21 cellular contexts compared by ENCODE assay signal in the genomic region with DNA sequence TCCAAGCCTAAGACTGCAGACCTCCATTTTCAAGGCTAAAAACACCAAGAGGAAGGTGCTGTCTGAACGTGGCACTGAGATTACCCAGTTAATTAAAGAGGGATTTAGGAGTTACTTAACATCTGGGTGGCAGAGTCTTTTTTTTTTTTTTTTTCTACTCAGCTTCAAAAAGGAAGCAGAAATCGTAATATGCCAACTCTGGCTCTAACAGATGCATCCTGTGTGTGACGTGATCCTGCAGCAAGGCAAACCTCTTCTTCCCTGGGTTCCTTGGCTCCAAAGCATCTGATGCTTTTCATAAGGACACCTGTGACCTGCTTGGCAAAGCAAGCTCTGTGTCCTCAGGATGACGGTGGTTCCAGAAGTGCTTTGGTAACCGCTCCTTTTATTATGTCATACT.
"Had no signal": no experiment of that assay in that cellular context is flagged by ENCODE, and none has a peak within 500 bp of the region (broad histone marks: within the 10 kb centered on the region; RNA-seq: fewer than 3 reads in every experiment).

No MANE protein-coding gene starts in this region.

- DNase-seq: dorsolateral prefrontal cortex; effector CD8-positive, alpha-beta T cell; foreskin melanocyte; head of caudate nucleus; hippocampal formation; kidney glomerular epithelial cell; mesendoderm; naive B cell; nephron progenitor cell; psoas muscle; sigmoid colon; stimulated activated CD4-positive, alpha-beta T cell treated with anti-CD3 and anti-CD28 coated beads, Interleukin-2, amount 100 ng/mL, for 24 hours; stimulated activated CD4-positive, alpha-beta T cell treated with anti-CD3 and anti-CD28 coated beads, Interleukin-4, amount 100 ng/mL, for 4 hours; stimulated activated naive B cell treated with anti-CD40 and anti-IgM and Interleukin-4, amounts not matched to agents 10 μg/mL and 1 μg/mL and 100 μg/mL, for 72 hours; stimulated activated naive CD8-positive, alpha-beta T cell treated with anti-CD3 and anti-CD28 coated beads, Interleukin-15, amount 100 ng/mL, for 72 hours; testis; upper lobe of right lung had no signal

- H3K4me1 ChIP-seq: psoas muscle, sigmoid colon, testis, upper lobe of right lung had no signal

- ATAC-seq: psoas muscle; stimulated activated naive B cell treated with anti-CD40 and anti-IgM and Interleukin-4, amounts not matched to agents 10 μg/mL and 1 μg/mL and 100 μg/mL, for 72 hours; stimulated activated naive CD8-positive, alpha-beta T cell treated with anti-CD3 and anti-CD28 coated beads, Interleukin-15, amount 100 ng/mL, for 72 hours; upper lobe of right lung had no signal

- H3K36me3 ChIP-seq: neutrophil, sigmoid colon, tibial nerve, upper lobe of right lung, vagina had no signal

- H3K27ac ChIP-seq: dorsolateral prefrontal cortex, neutrophil, psoas muscle, sigmoid colon, skin epidermis, testis, tibial nerve, upper lobe of right lung, vagina had no signal

- H3K4me3 Mint-ChIP-seq: nephron progenitor cell; stimulated activated naive B cell treated with anti-CD40 and anti-IgM and Interleukin-4, amounts not matched to agents 10 μg/mL and 1 μg/mL and 100 μg/mL, for 72 hours; stimulated activated naive CD8-positive, alpha-beta T cell treated with anti-CD3 and anti-CD28 coated beads, Interleukin-15, amount 100 ng/mL, for 72 hours had no signal

- H3K27ac Mint-ChIP-seq: stimulated activated naive B cell treated with anti-CD40 and anti-IgM and Interleukin-4, amounts not matched to agents 10 μg/mL and 1 μg/mL and 100 μg/mL, for 72 hours had no signal

- H3K9me3 Mint-ChIP-seq: stimulated activated naive CD8-positive, alpha-beta T cell treated with anti-CD3 and anti-CD28 coated beads, Interleukin-15, amount 100 ng/mL, for 72 hours had no signal

- H3K4me3 ChIP-seq: dorsolateral prefrontal cortex, psoas muscle, sigmoid colon, skin epidermis, testis, tibial nerve, upper lobe of right lung, vagina had no signal

- H3K36me3 Mint-ChIP-seq: stimulated activated naive B cell treated with anti-CD40 and anti-IgM and Interleukin-4, amounts not matched to agents 10 μg/mL and 1 μg/mL and 100 μg/mL, for 72 hours had no signal

- H3K4me1 Mint-ChIP-seq: stimulated activated naive CD8-positive, alpha-beta T cell treated with anti-CD3 and anti-CD28 coated beads, Interleukin-15, amount 100 ng/mL, for 72 hours had no signal

- H3K9me3 ChIP-seq: neutrophil, psoas muscle, sigmoid colon, testis, upper lobe of right lung, vagina had no signal

- H3K27me3 ChIP-seq: neutrophil, testis, tibial nerve, vagina had no signal
